15 cellular contexts compared by ENCODE assay signal in genomic region chr11:78689558-78690153, GRCh38.
"Had no signal": no experiment of that assay in that cellular context is flagged by ENCODE, and none has a peak within 500 bp of the region (broad histone marks: within the 10 kb centered on the region; RNA-seq: fewer than 3 reads in every experiment).

No MANE protein-coding gene starts in this region.

- DNase-seq: activated CD4-positive, alpha-beta T cell treated with anti-CD3 and anti-CD28 coated beads, Interleukin-2, amount 50 U/mL, for 48 hours; activated effector memory CD4-positive, alpha-beta T cell treated with Interleukin-2 at 50 U/mL for 16 hours; activated naive CD4-positive, alpha-beta T cell treated with anti-CD3 and anti-CD28 coated beads, Interleukin-2, amount 10 ng/mL, durations not matched to agents 7 days and 5 days; activated T-cell treated with anti-CD3 and anti-CD28 coated beads, Interleukin-2, amount 50 U/mL, for 48 hours; cortex of kidney; foreskin keratinocyte; psoas muscle; right cardiac atrium; stimulated activated CD4-positive, alpha-beta T cell treated with anti-CD3 and anti-CD28 coated beads, Interleukin-12 subunit alpha, Interleukin-12 subunit beta, amount 100 ng/mL, for 4 hours; substantia nigra; T-helper 1 cell had no signal

- H3K4me3 Mint-ChIP-seq: activated naive CD4-positive, alpha-beta T cell treated with anti-CD3 and anti-CD28 coated beads, Interleukin-2, amount 10 ng/mL, durations not matched to agents 7 days and 5 days; memory B cell; stimulated activated naive CD8-positive, alpha-beta T cell treated with anti-CD3 and anti-CD28 coated beads, Interleukin-15, Interleukin-2, amounts not matched to agents 100 ng/mL and 50 ng/mL, for 24 hours had no signal

- H3K4me3 ChIP-seq: hepatocyte, psoas muscle, tibial nerve had no signal

- H3K9me3 ChIP-seq: psoas muscle, tibial nerve had no signal

- H3K9me3 Mint-ChIP-seq: activated naive CD4-positive, alpha-beta T cell treated with anti-CD3 and anti-CD28 coated beads, Interleukin-2, amount 10 ng/mL, durations not matched to agents 7 days and 5 days; memory B cell; stimulated activated naive CD8-positive, alpha-beta T cell treated with anti-CD3 and anti-CD28 coated beads, Interleukin-15, Interleukin-2, amounts not matched to agents 100 ng/mL and 50 ng/mL, for 24 hours had no signal

- H3K27ac ChIP-seq: foreskin keratinocyte, hepatocyte, psoas muscle, tibial nerve had no signal

- ATAC-seq: foreskin keratinocyte, psoas muscle had no signal

- H3K27ac Mint-ChIP-seq: activated naive CD4-positive, alpha-beta T cell treated with anti-CD3 and anti-CD28 coated beads, Interleukin-2, amount 10 ng/mL, durations not matched to agents 7 days and 5 days; memory B cell; stimulated activated naive CD8-positive, alpha-beta T cell treated with anti-CD3 and anti-CD28 coated beads, Interleukin-15, Interleukin-2, amounts not matched to agents 100 ng/mL and 50 ng/mL, for 24 hours had no signal

- H3K36me3 ChIP-seq: tibial nerve had no signal

- H3K4me1 Mint-ChIP-seq: activated naive CD4-positive, alpha-beta T cell treated with anti-CD3 and anti-CD28 coated beads, Interleukin-2, amount 10 ng/mL, durations not matched to agents 7 days and 5 days; memory B cell had no signal

- H3K4me1 ChIP-seq: foreskin keratinocyte, psoas muscle, tibial nerve had no signal

- H3K27me3 ChIP-seq: foreskin keratinocyte, hepatocyte, tibial nerve had no signal

- H3K36me3 Mint-ChIP-seq: activated naive CD4-positive, alpha-beta T cell treated with anti-CD3 and anti-CD28 coated beads, Interleukin-2, amount 10 ng/mL, durations not matched to agents 7 days and 5 days; memory B cell had no signal
